In the genomic region with DNA sequence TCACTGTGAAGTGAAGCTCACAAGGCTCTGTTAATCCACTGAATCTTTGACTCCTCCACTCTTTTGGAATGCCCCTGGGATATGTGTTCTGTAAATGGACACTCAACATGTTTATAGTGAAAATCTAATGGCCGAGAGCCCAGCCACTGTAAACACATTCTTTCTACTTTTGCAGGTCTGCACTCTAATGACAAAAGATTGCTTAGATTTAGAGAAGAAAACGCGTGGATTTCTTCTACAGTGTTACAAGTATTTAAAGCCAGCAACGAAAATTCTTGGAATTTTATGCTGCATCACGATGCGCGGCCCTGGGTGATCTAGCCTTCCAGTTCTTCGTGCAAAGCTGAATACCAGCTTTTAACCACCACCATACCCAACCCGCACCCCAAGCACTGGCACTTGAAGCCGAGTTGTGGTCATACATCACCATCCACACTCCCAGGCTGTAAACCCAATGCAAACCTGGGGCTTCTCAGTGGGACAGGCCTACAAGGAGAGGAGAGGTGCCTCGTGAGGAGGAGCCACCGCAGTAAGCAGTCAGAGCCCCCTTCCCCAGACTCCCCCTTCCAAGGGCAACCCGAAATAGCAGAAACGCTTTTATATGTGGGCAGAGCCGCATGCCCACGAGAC, we compare ENCODE assay signal across 8 cellular contexts. TPM values are rescaled to one million over a fixed set of nuclear protein-coding genes. Genes with fewer than 3 reads are reported as not detected.
A peak's percentile ranks its signal among the peaks of the same experiment; 100 is the strongest.
DNase-seq lines count a peak whose midpoint lies in the region; FAIRE-seq and TF ChIP-seq lines count a peak whose summit lies in the region.

No MANE protein-coding gene starts in this region.

- H3K4me1 ChIP-seq in PC-9 (replicated peaks; ENCODE audit: insufficient read depth) (peaks cover 12% of the 10 kb centered on the region), esophagus muscularis mucosa (peaks cover 26 to 45% (median 35%) of the 10 kb centered on the region in 4 donors), prostate gland (replicated peaks) (no peaks in the 10 kb centered on the region)

- H4K20me1 ChIP-seq in PC-9 (ENCODE audit: insufficient read depth): no peaks in the 10 kb centered on the region

- no peaks in the 10 kb centered on the region for H3K9me2 ChIP-seq in PC-9 (ENCODE audit: insufficient read depth)

- DNase-seq in ELR (ENCODE audit: low read depth): peak; percentile 19
- DNase-seq in PC-9: no peak
- DNase-seq in esophagus muscularis mucosa (ENCODE audit: extremely low spot score): no peak
- peak; percentile 42 for DNase-seq in prostate gland (ENCODE audit: low spot score)
- no peak for DNase-seq in hippocampal formation (lab: John Stamatoyannopoulos, UW)
- DNase-seq in GM12891 (ENCODE audit: insufficient read length, low spot score): no peak
- no peak for DNase-seq in ACHN
- DNase-seq in mesenteric fat pad (ENCODE audit: low spot score): no peak

- WGBS in esophagus muscularis mucosa: 36% methylated on average over 13 of the region's 16 CpGs
- WGBS in prostate gland: 11% methylated on average over 16 of the region's 16 CpGs

- no peaks in the 10 kb centered on the region for H3K36me3 ChIP-seq in PC-9 (ENCODE audit: low read depth)
- peaks cover 0 to 4% (median 1%) of the 10 kb centered on the region in 4 donors for H3K36me3 ChIP-seq in esophagus muscularis mucosa
- no peaks in the 10 kb centered on the region for H3K36me3 ChIP-seq in prostate gland

- no TSS peak for BruUV-seq in PC-9 (replicated peaks; lab: Mats Ljungman, UMichigan)

- no peaks in the 10 kb centered on the region for H3K27me3 ChIP-seq in PC-9 (ENCODE audit: insufficient read depth, low read depth)
- no peaks in the 10 kb centered on the region for H3K27me3 ChIP-seq in esophagus muscularis mucosa
- no peaks in the 10 kb centered on the region for H3K27me3 ChIP-seq in prostate gland (replicated peaks; ENCODE audit: insufficient read depth)

- H3K27ac ChIP-seq in PC-9 (peak overlapping the region; percentile 83), esophagus muscularis mucosa (replicated peaks in 1 of 4) (peak overlapping the region; percentile 98 to 100 (median 99)), prostate gland (peak overlapping the region; percentile 99 to 100)

- intact Hi-C loops in PC-9 (cut with micrococcal nuclease; ENCODE audit: unreplicated experiment): loop anchor here (5.0 kb wide), 2 partner anchors 625 to 825 kb away; a partner anchor contains a TSS
- intact Hi-C loops in esophagus muscularis mucosa (cut with DNase I): loop anchor here (5.0 to 10.0 kb wide), 3 partner anchors 225 to 520 kb away; no protein-coding TSS in a partner anchor
- intact Hi-C loops in prostate gland (cut with DNase I): loop anchor here (5.0 kb wide), 3 partner anchors 225 to 450 kb away; no protein-coding TSS in a partner anchor

- no peak for TF ChIP-seq EP300 in esophagus muscularis mucosa (IDR thresholded peaks at IDR 0.05)

- H3K9me3 ChIP-seq in PC-9 (ENCODE audit: insufficient read depth, low read depth) (no peaks in the 10 kb centered on the region), esophagus muscularis mucosa (no peaks in the 10 kb centered on the region), prostate gland (no peaks in the 10 kb centered on the region)

- POLR2A ChIA-PET in PC-9 (lab: Charles Lee; ENCODE audit: unreplicated experiment): interaction anchor here (0.5 to 0.6 kb wide), 2 partner anchors 53 to 108 kb away, joined by 3 to 4 read pairs; no protein-coding TSS in a partner anchor

- peak overlapping the region; percentile 88 for H2AFZ ChIP-seq in PC-9

- in situ Hi-C loops in ACHN (cut with HindIII; ENCODE audit: low pct_ligation_motif_present, low pct_unique_long_range_greater_than_20kb, low sequenced_read_pairs): no loop called here

- H3K79me2 ChIP-seq in PC-9 (ENCODE audit: low read depth): peaks cover 26% of the 10 kb centered on the region

- TF ChIP-seq CTCF in PC-9 (conservative IDR thresholded peaks at IDR 0.05) (no peak), esophagus muscularis mucosa (IDR thresholded peaks at IDR 0.05) (no peak), prostate gland (IDR thresholded peaks at IDR 0.05) (no peak)

- FAIRE-seq in GM12891 (lab: Jason Lieb, UNC): no peak

- peak overlapping the region; percentile 99 for H3K4me3 ChIP-seq in PC-9
- peak overlapping the region; percentile 83 to 95 (median 90) for H3K4me3 ChIP-seq in esophagus muscularis mucosa
- H3K4me3 ChIP-seq in prostate gland: peak overlapping the region; percentile 97 to 98

- H3K4me2 ChIP-seq in PC-9: peak overlapping the region; percentile 86

- peaks cover 11% of the 10 kb centered on the region; the same call in 1 of the 2 replicates for H3F3A ChIP-seq in PC-9 (ENCODE audit: insufficient read depth, low read depth)

- TF ChIP-seq POLR2A in esophagus muscularis mucosa (IDR thresholded peaks at IDR 0.05; ENCODE audit: low read depth): no peak
- TF ChIP-seq POLR2A in prostate gland (IDR thresholded peaks at IDR 0.05): no peak
- no peak for TF ChIP-seq POLR2A in GM12891 (IDR thresholded peaks at IDR 0.05; ENCODE audit: low read depth, low read length)

- CTCF ChIA-PET in PC-9 (lab: Charles Lee): interaction anchor here (0.6 kb wide), 2 partner anchors 326 to 454 kb away, joined by 4 to 7 read pairs; no protein-coding TSS in a partner anchor

TF ChIP-seq in GM12891, 5 proteins besides CTCF, POLR2A, EP300 and RAD21:
- no peak for TF ChIP-seq SPI1 (IDR thresholded peaks at IDR 0.05; ENCODE audit: low read depth, low read length)
TF ChIP-seq in GM12891: peak in this region for 0.

RNA-seq across cellular contexts. Expression of a gene that starts 3.7 kb away (rescaled TPM):
- total RNA-seq in PC-9 (2021) (56.2 and 59.4 TPM in 2 replicates), esophagus muscularis mucosa (100 to 1,000 TPM in 3 of 4 donors, 10 to 100 TPM in 1; 92.2 to 154 (median 122) TPM), prostate gland (100 to 1,000 TPM; 108 to 144 TPM), mesenteric fat pad (94.0 TPM)
- polyA plus RNA-seq in GM12891 (2012; ENCODE audit: low read depth, missing spikeins): 0.56 TPM

Comparison
In these comparisons a context has a peak if more than half of its experiments do, and no peak if none do; other contexts are left out.
1. DNase-seq: peak in ELR (single experiment) and prostate gland (single experiment); none in PC-9 (0 of 2), esophagus muscularis mucosa (single experiment), hippocampal formation (0 of 2), GM12891 (single experiment), ACHN (single experiment) and mesenteric fat pad (single experiment).
2. Peak in every context shown above with its lines, with median percentiles within 50 percentile points of each other: H3K27ac ChIP-seq and H3K4me3 ChIP-seq.